ENCODE assay signal across 19 cellular contexts in the genomic region with DNA sequence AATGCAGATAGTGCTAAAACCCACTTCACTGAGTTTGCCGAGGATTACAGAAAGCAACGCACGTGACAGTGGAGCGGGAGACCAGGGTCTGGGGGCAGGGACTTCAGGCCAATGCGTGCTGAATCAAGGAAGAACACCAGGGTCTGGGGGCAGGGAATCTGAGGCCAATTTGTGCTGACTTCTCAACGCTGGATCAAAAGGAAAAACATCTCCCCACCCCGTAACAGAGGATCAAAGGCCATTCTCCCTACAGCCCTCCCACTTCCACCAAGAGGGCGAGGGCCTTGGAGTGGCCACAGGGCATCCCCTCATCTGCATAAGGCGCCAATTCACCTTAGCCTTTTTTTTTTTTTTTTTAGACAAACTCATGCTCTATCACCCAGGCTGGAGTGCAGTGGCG. TPM values are rescaled to one million over a fixed set of nuclear protein-coding genes. Genes with fewer than 3 reads are reported as not detected.
DNase-seq lines count a peak whose midpoint lies in the region; ATAC-seq, FAIRE-seq and TF ChIP-seq lines count a peak whose summit lies in the region.
"Had no signal": no experiment of that assay in that cellular context is flagged by ENCODE, and none has a peak within 500 bp of the region (broad histone marks: within the 10 kb centered on the region; RNA-seq: fewer than 3 reads in every experiment).

No MANE protein-coding gene starts in this region.

- FAIRE-seq in H1 (lab: Jason Lieb, UNC), result no peak
- FAIRE-seq: G401.6, GM12892, GM19239 had no signal

- DNase-seq in NT2/D1 (ENCODE audit: low read depth, low spot score) (no peak), H1 (ENCODE audit: low read depth in 1 of 2, low spot score in 2 of 2) (no peak), left kidney (ENCODE audit: low read depth, low spot score) (peak; percentile 41), osteoblast (ENCODE audit: insufficient read length, low spot score, missing footprints) (peak; percentile 21), NCI-H2029 treated with DMSO at 0.1 percent for 48 hours (lab: John Stamatoyannopoulos, UW) (no peak)
- no peak for DNase-seq in T-helper 2 cell treated with Interferon-gamma antibody and Interleukin-4, amounts not matched to agents 5 μg/mL and 100 μg/mL, for 36 hours (ENCODE audit: low spot score)
- DNase-seq: C1 segment of cervical spinal cord; Calu3; CD4-positive, alpha-beta memory T cell; COR-L47; DMS53; DMS79 treated with DMSO at 0.1 percent for 48 hours; GM23248; H9; HFFc6 had no signal

- H3K27me3 Mint-ChIP-seq in T-helper 2 cell treated with Interferon-gamma antibody and Interleukin-4, amounts not matched to agents 5 μg/mL and 100 μg/mL, for 36 hours (ENCODE audit: low read depth), result peaks cover 5% of the 10 kb centered on the region

- peak overlapping the region; percentile 43 for H2BK120ac ChIP-seq in H1 (replicated peaks; ENCODE audit: low read depth, low read length)

- H4K5ac ChIP-seq in H1 (ENCODE audit: insufficient read length, low read depth, low read length), result no peak overlapping the region

- H3K9ac ChIP-seq in NT2/D1 (ENCODE audit: insufficient read length, low read depth), result peak overlapping the region; percentile 1
- no peak overlapping the region for H3K9ac ChIP-seq in H1 (replicated peaks in 1 of 4; ENCODE audit: extremely low read depth in 1 of 4, low read depth in 3 of 4, low read length in 3 of 4)
- H3K9ac ChIP-seq: GM23248 had no signal

- H3K23ac ChIP-seq in H1 (ENCODE audit: insufficient read length), result no peak overlapping the region

- H3K4me3 Mint-ChIP-seq in T-helper 2 cell treated with Interferon-gamma antibody and Interleukin-4, amounts not matched to agents 5 μg/mL and 100 μg/mL, for 36 hours, result no peak overlapping the region
- H3K4me3 Mint-ChIP-seq: CD4-positive, alpha-beta memory T cell; H9; HFFc6 had no signal

- no peak for TF ChIP-seq CTCF in H1 (IDR thresholded peaks at IDR 0.05; ENCODE audit: control extremely low read depth in 1 of 3, insufficient read depth in 1 of 3, low read depth in 1 of 3, low read length in 3 of 3)
- TF ChIP-seq CTCF in osteoblast (IDR thresholded peaks at IDR 0.05; ENCODE audit: extremely low read depth, low read depth, low read length), result no peak

- peak overlapping the region; percentile 44 for H3K4ac ChIP-seq in H1 (replicated peaks; ENCODE audit: insufficient read length, low read depth, low read length)

- no peak overlapping the region for H3K27ac Mint-ChIP-seq in T-helper 2 cell treated with Interferon-gamma antibody and Interleukin-4, amounts not matched to agents 5 μg/mL and 100 μg/mL, for 36 hours
- H3K27ac Mint-ChIP-seq: CD4-positive, alpha-beta memory T cell; HFFc6 had no signal

- no peaks in the 10 kb centered on the region for H4K20me1 ChIP-seq in H1 (replicated peaks in 1 of 2; ENCODE audit: control insufficient read depth in 1 of 2, insufficient read depth in 2 of 2, low read length in 2 of 2)
- H4K20me1 ChIP-seq in osteoblast (ENCODE audit: insufficient read depth, low read length), result no peaks in the 10 kb centered on the region

- H3K56ac ChIP-seq in H1 (replicated peaks; ENCODE audit: insufficient read length, low read depth, low read length), result no peak overlapping the region

- H3K9me3 ChIP-seq in NT2/D1 (ENCODE audit: insufficient read depth, low read length), result peaks cover 7% of the 10 kb centered on the region; the same call in 1 of the 2 replicates
- peaks cover 5 to 8% of the 10 kb centered on the region in 2 experiments; a peak in 3 of 4 replicates for H3K9me3 ChIP-seq in H1 (ENCODE audit: insufficient read depth in 2 of 2, low read depth in 1 of 2, low read length in 1 of 2)
- no peaks in the 10 kb centered on the region for H3K9me3 ChIP-seq in osteoblast (ENCODE audit: low read depth, low read length)

- no peak for TF ChIP-seq RAD21 in H1 (IDR thresholded peaks at IDR 0.05 in 1 of 2, conservative IDR thresholded peaks at IDR 0.05 in 1 of 2; ENCODE audit: low read depth in 2 of 2, low read length in 2 of 2)

- TF ChIP-seq EP300 in H1 (IDR thresholded peaks at IDR 0.05; ENCODE audit: borderline replicate concordance in 1 of 2, low read depth in 2 of 2, low read length in 2 of 2), result no peak

- H2BK5ac ChIP-seq in H1 (ENCODE audit: low read depth, low read length), result no peak overlapping the region; the same call in 1 of the 2 replicates

- H2AK5ac ChIP-seq in H1 (ENCODE audit: low read depth, low read length), result 0 out of 2 replicates have a peak overlapping the region, but pooled peaks have one; percentile 28

- no peak overlapping the region; the same call in 1 of the 2 replicates for H2BK12ac ChIP-seq in H1 (ENCODE audit: low read depth, low read length)

- H3K4me3 ChIP-seq in NT2/D1 (ENCODE audit: insufficient read length, low read depth), result no peak overlapping the region
- H3K4me3 ChIP-seq in H1 (ENCODE audit: extremely low read depth in 1 of 4, insufficient read depth in 2 of 4, low read depth in 3 of 4, low read length in 4 of 4), result no peak overlapping the region
- H3K4me3 ChIP-seq in osteoblast (ENCODE audit: insufficient read depth, low read length), result no peak overlapping the region
- H3K4me3 ChIP-seq: GM23248 had no signal

- POLR2A ChIA-PET in H1 (lab: Charles Lee; ENCODE audit: partially characterized antibody), result no interaction called here

- no peaks in the 10 kb centered on the region for H3K79me1 ChIP-seq in H1 (ENCODE audit: low read depth, low read length)

- no peak for ATAC-seq in GM18520 (IDR thresholded peaks at IDR 0.05; ENCODE audit: unreplicated experiment)

- no peak overlapping the region for H4K91ac ChIP-seq in H1 (replicated peaks; ENCODE audit: insufficient read length, low read length)

- H3K36me3 Mint-ChIP-seq in T-helper 2 cell treated with Interferon-gamma antibody and Interleukin-4, amounts not matched to agents 5 μg/mL and 100 μg/mL, for 36 hours (ENCODE audit: low read depth), result no peaks in the 10 kb centered on the region
- H3K36me3 Mint-ChIP-seq: CD4-positive, alpha-beta memory T cell had no signal

- H3K27me3 ChIP-seq in NT2/D1 (ENCODE audit: insufficient read depth, insufficient read length) (no peaks in the 10 kb centered on the region), H1 (replicated peaks in 1 of 4; ENCODE audit: control insufficient read depth in 3 of 4, extremely low read depth in 1 of 4, insufficient read depth in 3 of 4, low read length in 3 of 4) (no peaks in the 10 kb centered on the region), osteoblast (ENCODE audit: insufficient read depth, low read length) (no peaks in the 10 kb centered on the region)

- TF ChIP-seq POLR2A in H1 (IDR thresholded peaks at IDR 0.05; ENCODE audit: control extremely low read depth in 1 of 2, low read depth in 2 of 2, low read length in 2 of 2), result no peak

- H3K36me3 ChIP-seq in NT2/D1 (ENCODE audit: insufficient read depth, insufficient read length, low read length), result no peaks in the 10 kb centered on the region
- no peaks in the 10 kb centered on the region for H3K36me3 ChIP-seq in H1 (ENCODE audit: control insufficient read depth in 2 of 4, insufficient read depth in 4 of 4, low read length in 3 of 4)
- H3K36me3 ChIP-seq in osteoblast (ENCODE audit: insufficient read depth, low read length), result no peaks in the 10 kb centered on the region

- no peak overlapping the region for H3K18ac ChIP-seq in H1 (ENCODE audit: extremely low read depth, low read length)

- WGBS in H1 (ENCODE audit: extremely low coverage in 1 of 2, insufficient coverage in 1 of 2, insufficient read length in 1 of 2, insufficient replicate concordance in 2 of 2, low coverage in 1 of 2, low lambda C conversion rate in 2 of 2, missing lambda C conversion rate in 1 of 2), 2 experiments, result 85% methylated on average over 10 of the region's 10 CpGs; no CpG with 5 or more reads in 1 of the 2 experiments

- H4K8ac ChIP-seq in H1 (ENCODE audit: extremely low read depth, insufficient read depth, low read length), result no peak overlapping the region

- CTCF ChIA-PET in H1 (lab: Charles Lee; ENCODE audit: partially characterized antibody), result interaction anchor here (1.6 to 7.7 kb wide), 2 partner anchors 17 to 19 kb away, joined by 4 to 86 read pairs; no protein-coding TSS in a partner anchor

- 0 out of 2 replicates have a peak overlapping the region, but pooled peaks have one; percentile 80 for H2BK20ac ChIP-seq in H1 (ENCODE audit: low read length)

- no peaks in the 10 kb centered on the region for H3K23me2 ChIP-seq in H1 (ENCODE audit: low read depth, low read length)

- no peak overlapping the region for H3K14ac ChIP-seq in H1 (ENCODE audit: insufficient read length)

- H3K27ac ChIP-seq in H1 (ENCODE audit: low read depth, low read length) (no peak overlapping the region), osteoblast (ENCODE audit: low read depth, low read length) (no peak overlapping the region)
- H3K27ac ChIP-seq: GM23248 had no signal

- H2AFZ ChIP-seq in H1 (ENCODE audit: low read length), result no peak overlapping the region
- H2AFZ ChIP-seq in osteoblast (ENCODE audit: low read length), result no peak overlapping the region
- H2AFZ ChIP-seq: GM23248 had no signal

- no peak overlapping the region for H3K4me2 ChIP-seq in H1 (ENCODE audit: insufficient read depth in 1 of 2, low read depth in 2 of 2, low read length in 2 of 2)
- no peak overlapping the region for H3K4me2 ChIP-seq in osteoblast (ENCODE audit: insufficient read depth, low read length)

- peaks cover 7% of the 10 kb centered on the region for H3K9me3 Mint-ChIP-seq in T-helper 2 cell treated with Interferon-gamma antibody and Interleukin-4, amounts not matched to agents 5 μg/mL and 100 μg/mL, for 36 hours

- H3K79me2 ChIP-seq in H1 (ENCODE audit: control insufficient read depth in 1 of 2, insufficient read depth in 2 of 2, low read length in 2 of 2), result no peaks in the 10 kb centered on the region
- H3K79me2 ChIP-seq in osteoblast (ENCODE audit: insufficient read depth, low read length), result no peaks in the 10 kb centered on the region

- H3K4me1 ChIP-seq in NT2/D1 (ENCODE audit: insufficient read depth, insufficient read length) (peaks cover 6% of the 10 kb centered on the region), H1 (replicated peaks in 1 of 4; ENCODE audit: control insufficient read depth in 3 of 4, insufficient read depth in 4 of 4, low read length in 3 of 4) (peaks cover 4 to 19% (median 11%) of the 10 kb centered on the region in 4 experiments), osteoblast (ENCODE audit: insufficient read depth, low read length) (no peaks in the 10 kb centered on the region)

- H3K4me1 Mint-ChIP-seq in T-helper 2 cell treated with Interferon-gamma antibody and Interleukin-4, amounts not matched to agents 5 μg/mL and 100 μg/mL, for 36 hours (ENCODE audit: low read depth), result peaks cover 4% of the 10 kb centered on the region

- H2BK15ac ChIP-seq in H1 (ENCODE audit: low read length), result peak overlapping the region; percentile 8; the same call in 1 of the 2 replicates

RNA-seq across cellular contexts. Expression of a gene that starts 22.3 kb away (rescaled TPM):
- total RNA-seq in H1 (2021; fragmentation: NEBNext Ultra II Directional; extraction: Animal tissue kit (Norgen Biotek cat#: 25700)), result 25.8 and 26.4 TPM in 2 replicates
- polyA plus RNA-seq in H1 (2011; rRNA removed), result 58.9 and 75.1 TPM in 2 replicates
- 79.1 TPM for polyA plus RNA-seq in H1 (2011; cell fraction: cytosol; rRNA removed)
- polyA plus RNA-seq in H1 (2011; cell fraction: nucleus; rRNA removed), result 28.9 TPM
- polyA plus RNA-seq in H1 (2012, experiment 1 of 2), result 33.0 to 61.3 TPM (median 43.3 TPM) in 4 replicates
- polyA plus RNA-seq in H1 (2012, experiment 2 of 2), result 15.1 TPM
- 24.6 TPM for polyA plus RNA-seq in H1 (2013, experiment 1 of 2)
- polyA plus RNA-seq in H1 (2013, experiment 2 of 2), result 28.6 TPM
- polyA minus RNA-seq in H1 (2011; rRNA and poly(A)+ RNA removed), result 13.6 and 20.7 TPM in 2 replicates
- polyA minus RNA-seq in H1 (2011; cell fraction: cytosol; rRNA and poly(A)+ RNA removed), result 33.6 TPM
- 17.5 TPM for polyA minus RNA-seq in H1 (2011; cell fraction: nucleus; rRNA and poly(A)+ RNA removed)
- total RNA-seq in osteoblast, result 53.0 and 112 TPM in 2 replicates

Comparison
In these comparisons a context has a peak if more than half of its experiments do, and no peak if none do; other contexts are left out.
1. DNase-seq: peak in left kidney (single experiment) and osteoblast (single experiment); none in NT2/D1 (single experiment), H1 (0 of 2), NCI-H2029 treated with DMSO at 0.1 percent for 48 hours (single experiment) and T-helper 2 cell treated with Interferon-gamma antibody and Interleukin-4, amounts not matched to agents 5 μg/mL and 100 μg/mL, for 36 hours (single experiment).